Comparison of ENCODE assay signal across 1 cellular context in the genomic region with DNA sequence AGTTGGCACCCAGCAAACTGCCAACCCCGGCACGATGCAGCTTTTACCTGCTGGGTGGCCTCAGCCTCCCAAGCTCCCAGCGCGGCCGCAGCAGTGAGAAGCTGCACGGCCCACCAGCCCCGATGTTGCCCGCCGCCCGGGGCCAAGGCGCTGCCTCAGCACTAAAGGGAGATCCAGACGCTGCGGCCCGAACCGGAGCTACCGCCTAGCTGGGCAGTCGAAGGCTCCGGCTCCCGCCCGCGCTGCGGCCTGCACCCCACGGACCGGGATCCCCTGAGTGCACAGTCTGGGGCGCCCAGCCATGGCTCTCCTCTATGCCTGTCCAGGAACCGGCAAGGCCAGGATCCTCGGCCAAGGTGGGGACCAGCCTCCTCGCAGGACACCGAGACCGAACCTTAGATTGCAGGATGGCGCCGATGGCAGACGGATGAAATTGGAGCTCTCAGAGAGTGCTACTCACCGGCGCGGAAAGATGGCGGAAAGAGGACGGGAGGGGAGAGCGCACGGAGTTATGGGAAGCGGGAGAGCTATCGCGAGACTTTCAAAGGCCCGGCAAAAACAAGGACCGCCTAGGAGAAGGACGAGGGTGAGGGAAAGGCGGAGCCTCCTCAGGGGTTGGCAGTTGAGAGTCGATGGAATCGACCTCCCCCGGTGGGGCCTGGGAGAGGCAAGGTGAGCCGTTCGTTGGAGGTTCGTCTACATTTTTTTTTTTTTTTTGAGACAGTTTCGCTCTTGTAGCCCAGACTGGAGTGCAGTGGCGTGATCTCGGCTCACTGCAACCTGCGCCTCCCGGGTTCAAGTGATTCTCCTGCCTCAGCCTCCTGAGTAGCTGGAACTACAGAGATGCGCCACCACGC.
TF ChIP-seq lines count a peak whose summit lies in the region.

A gene (minus strand): TSS at position 485 of the 857 bp plus-strand sequence. CDS start 1,221 bp downstream, outside the sequence.

TF ChIP-seq in SK-N-SH, 30 proteins besides CTCF, POLR2A, EP300 and RAD21 (continued from another document):
- TF ChIP-seq, protein P1, sequence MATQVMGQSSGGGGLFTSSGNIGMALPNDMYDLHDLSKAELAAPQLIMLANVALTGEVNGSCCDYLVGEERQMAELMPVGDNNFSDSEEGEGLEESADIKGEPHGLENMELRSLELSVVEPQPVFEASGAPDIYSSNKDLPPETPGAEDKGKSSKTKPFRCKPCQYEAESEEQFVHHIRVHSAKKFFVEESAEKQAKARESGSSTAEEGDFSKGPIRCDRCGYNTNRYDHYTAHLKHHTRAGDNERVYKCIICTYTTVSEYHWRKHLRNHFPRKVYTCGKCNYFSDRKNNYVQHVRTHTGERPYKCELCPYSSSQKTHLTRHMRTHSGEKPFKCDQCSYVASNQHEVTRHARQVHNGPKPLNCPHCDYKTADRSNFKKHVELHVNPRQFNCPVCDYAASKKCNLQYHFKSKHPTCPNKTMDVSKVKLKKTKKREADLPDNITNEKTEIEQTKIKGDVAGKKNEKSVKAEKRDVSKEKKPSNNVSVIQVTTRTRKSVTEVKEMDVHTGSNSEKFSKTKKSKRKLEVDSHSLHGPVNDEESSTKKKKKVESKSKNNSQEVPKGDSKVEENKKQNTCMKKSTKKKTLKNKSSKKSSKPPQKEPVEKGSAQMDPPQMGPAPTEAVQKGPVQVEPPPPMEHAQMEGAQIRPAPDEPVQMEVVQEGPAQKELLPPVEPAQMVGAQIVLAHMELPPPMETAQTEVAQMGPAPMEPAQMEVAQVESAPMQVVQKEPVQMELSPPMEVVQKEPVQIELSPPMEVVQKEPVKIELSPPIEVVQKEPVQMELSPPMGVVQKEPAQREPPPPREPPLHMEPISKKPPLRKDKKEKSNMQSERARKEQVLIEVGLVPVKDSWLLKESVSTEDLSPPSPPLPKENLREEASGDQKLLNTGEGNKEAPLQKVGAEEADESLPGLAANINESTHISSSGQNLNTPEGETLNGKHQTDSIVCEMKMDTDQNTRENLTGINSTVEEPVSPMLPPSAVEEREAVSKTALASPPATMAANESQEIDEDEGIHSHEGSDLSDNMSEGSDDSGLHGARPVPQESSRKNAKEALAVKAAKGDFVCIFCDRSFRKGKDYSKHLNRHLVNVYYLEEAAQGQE (IDR thresholded peaks at IDR 0.05; ENCODE audit: low read depth, low read length), result peak; percentile 65
- TF ChIP-seq FOXJ3 (CRISPR knock-in tag; IDR thresholded peaks at IDR 0.05) (no peak; the same call in 1 of the 2 replicates), FOXM1 (IDR thresholded peaks at IDR 0.05; ENCODE audit: low read depth) (peak; percentile 46; the same call in 1 of the 2 replicates), GATA2 (CRISPR knock-in tag; IDR thresholded peaks at IDR 0.05) (no peak), RXRA (IDR thresholded peaks at IDR 0.05; ENCODE audit: borderline replicate concordance, low read depth) (no peak), JUND (IDR thresholded peaks at IDR 0.05) (peak; percentile 32; the same call in 1 of the 2 replicates), POLR2AphosphoS5 (IDR thresholded peaks at IDR 0.05; ENCODE audit: low read depth, low read length) (peak; percentile 98), TEAD4 (IDR thresholded peaks at IDR 0.05; ENCODE audit: borderline replicate concordance, insufficient read depth) (no peak)
- TF ChIP-seq, protein P2, sequence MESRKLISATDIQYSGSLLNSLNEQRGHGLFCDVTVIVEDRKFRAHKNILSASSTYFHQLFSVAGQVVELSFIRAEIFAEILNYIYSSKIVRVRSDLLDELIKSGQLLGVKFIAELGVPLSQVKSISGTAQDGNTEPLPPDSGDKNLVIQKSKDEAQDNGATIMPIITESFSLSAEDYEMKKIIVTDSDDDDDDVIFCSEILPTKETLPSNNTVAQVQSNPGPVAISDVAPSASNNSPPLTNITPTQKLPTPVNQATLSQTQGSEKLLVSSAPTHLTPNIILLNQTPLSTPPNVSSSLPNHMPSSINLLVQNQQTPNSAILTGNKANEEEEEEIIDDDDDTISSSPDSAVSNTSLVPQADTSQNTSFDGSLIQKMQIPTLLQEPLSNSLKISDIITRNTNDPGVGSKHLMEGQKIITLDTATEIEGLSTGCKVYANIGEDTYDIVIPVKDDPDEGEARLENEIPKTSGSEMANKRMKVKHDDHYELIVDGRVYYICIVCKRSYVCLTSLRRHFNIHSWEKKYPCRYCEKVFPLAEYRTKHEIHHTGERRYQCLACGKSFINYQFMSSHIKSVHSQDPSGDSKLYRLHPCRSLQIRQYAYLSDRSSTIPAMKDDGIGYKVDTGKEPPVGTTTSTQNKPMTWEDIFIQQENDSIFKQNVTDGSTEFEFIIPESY (IDR thresholded peaks at IDR 0.05; ENCODE audit: borderline replicate concordance, low read depth), result peak; percentile 99
